In the genomic region with DNA sequence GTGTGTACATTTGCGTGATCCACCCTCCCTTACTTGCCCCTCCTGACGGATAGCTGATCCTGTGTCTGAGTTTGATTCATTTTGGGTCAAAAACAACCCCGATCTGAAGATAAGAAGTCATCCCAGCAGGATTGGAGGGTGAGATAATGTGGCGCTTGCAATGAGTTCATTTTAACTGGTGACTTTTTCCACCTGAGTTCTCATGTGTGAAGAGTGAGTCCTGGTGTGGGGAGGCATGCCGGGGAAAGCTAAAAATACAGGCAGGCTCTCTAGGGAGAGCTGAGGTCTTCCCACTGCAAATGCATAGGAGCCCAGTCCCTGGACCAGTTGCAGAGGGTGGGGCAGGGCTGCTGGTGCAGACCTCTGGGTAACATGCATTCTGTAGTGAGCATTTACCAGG, we compare ENCODE assay signal across 25 cellular contexts. TPM values are rescaled to one million over a fixed set of nuclear protein-coding genes. Genes with fewer than 3 reads are reported as not detected.
DNase-seq lines count a peak whose midpoint lies in the region; ATAC-seq and TF ChIP-seq lines count a peak whose summit lies in the region.
"Had no signal": no experiment of that assay in that cellular context is flagged by ENCODE, and none has a peak within 500 bp of the region (broad histone marks: within the 10 kb centered on the region; RNA-seq: fewer than 3 reads in every experiment).

No MANE protein-coding gene starts in this region.

- DNase-seq in GM23338 (ENCODE audit: low spot score): no peak
- peak; percentile 29 for DNase-seq in coronary artery (ENCODE audit: low spot score)
- DNase-seq in kidney tubule cell (ENCODE audit: low spot score): peak; percentile 61
- peak; percentile 47 to 69 for DNase-seq in thyroid gland
- no peak for DNase-seq in glutamatergic neuron
- no peak for DNase-seq in activated effector memory CD4-positive, alpha-beta T cell treated with Interleukin-2 at 50 U/mL for 16 hours
- DNase-seq: C1 segment of cervical spinal cord; Calu3; CD8-positive, alpha-beta T cell; DMS153; GOT3; Kasumi-1; NCI-H1694; NCI-H2227 treated with DMSO at 0.1 percent for 48 hours; NCI-H510A; PC-9; SIG-M5; SK-N-SH had no signal

- H3K36me3 ChIP-seq in GM23338 (ENCODE audit: insufficient read depth) (no peaks in the 10 kb centered on the region), thyroid gland (no peaks in the 10 kb centered on the region)

- H2AFZ ChIP-seq in GM23338: peak overlapping the region; percentile 59; the same call in 1 of the 2 replicates
- H2AFZ ChIP-seq: PC-9 had no signal

- H3K4me1 Mint-ChIP-seq in GM23338 (no peaks in the 10 kb centered on the region; the same call in 2 of the 3 replicates), glutamatergic neuron (ENCODE audit: low read depth, unreplicated experiment) (peaks cover 3% of the 10 kb centered on the region)
- H3K4me1 Mint-ChIP-seq: IgD-negative memory B cell had no signal

- H3F3A ChIP-seq in GM23338 (replicated peaks; ENCODE audit: low read depth): no peaks in the 10 kb centered on the region

- no peaks in the 10 kb centered on the region for H4K20me1 ChIP-seq in GM23338 (replicated peaks; ENCODE audit: insufficient read depth)

- H3K9me2 ChIP-seq in GM23338 (ENCODE audit: insufficient read depth): no peaks in the 10 kb centered on the region
- H3K9me2 ChIP-seq: SK-N-SH had no signal

- H3K27ac ChIP-seq in GM23338 (ENCODE audit: low read depth) (no peak overlapping the region), coronary artery (no peak overlapping the region), thyroid gland (peak overlapping the region; percentile 29 to 30 (median 29))
- H3K27ac ChIP-seq: PC-9, RWPE1 had no signal

- H3K27ac Mint-ChIP-seq in GM23338 (no peak overlapping the region), glutamatergic neuron (ENCODE audit: unreplicated experiment) (no peak overlapping the region)
- H3K27ac Mint-ChIP-seq: CD8-positive, alpha-beta T cell; IgD-negative memory B cell had no signal

- no peaks in the 10 kb centered on the region for H3K9me3 Mint-ChIP-seq in GM23338
- peaks cover 4% of the 10 kb centered on the region for H3K9me3 Mint-ChIP-seq in glutamatergic neuron (ENCODE audit: unreplicated experiment)
- H3K9me3 Mint-ChIP-seq: CD8-positive, alpha-beta T cell had no signal

- H3K27me3 ChIP-seq in GM23338 (ENCODE audit: insufficient read depth) (no peaks in the 10 kb centered on the region), thyroid gland (no peaks in the 10 kb centered on the region)

- TF ChIP-seq CTCF in GM23338 (conservative IDR thresholded peaks at IDR 0.05; ENCODE audit: low read depth in 2 of 2) (no peak), coronary artery (IDR thresholded peaks at IDR 0.05) (no peak), thyroid gland (IDR thresholded peaks at IDR 0.05) (no peak), glutamatergic neuron (IDR thresholded peaks at IDR 0.05; ENCODE audit: partially characterized antibody, unreplicated experiment) (no peak)

- intact Hi-C loops in thyroid gland (cut with DNase I): no loop called here

- H3K79me2 ChIP-seq in GM23338 (replicated peaks; ENCODE audit: insufficient read depth): no peaks in the 10 kb centered on the region

- no peaks in the 10 kb centered on the region for H3K4me1 ChIP-seq in GM23338 (ENCODE audit: insufficient read depth)
- H3K4me1 ChIP-seq in thyroid gland: peaks cover 7 to 21% of the 10 kb centered on the region in 2 donors

- 21 to 26% methylated on average over 5 of the region's 5 CpGs for WGBS in thyroid gland, 2 donors

- H3K4me2 ChIP-seq in GM23338: no peak overlapping the region
- H3K4me2 ChIP-seq: PC-9, SK-N-SH had no signal

- no peaks in the 10 kb centered on the region for H3K9me3 ChIP-seq in thyroid gland
- H3K9me3 ChIP-seq: SK-N-SH had no signal

- ATAC-seq in GM23338 (peak; percentile 37; the same call in 1 of the 3 replicates), HG02642 (IDR thresholded peaks at IDR 0.05; ENCODE audit: poor library complexity, unreplicated experiment) (no peak)
- ATAC-seq: CD8-positive, alpha-beta T cell; HCT116 had no signal

- H3K4me3 ChIP-seq in GM23338 (no peak overlapping the region), coronary artery (no peak overlapping the region), thyroid gland (replicated peaks in 1 of 3) (no peak overlapping the region)
- H3K4me3 ChIP-seq: PC-9 had no signal

- H3K27me3 Mint-ChIP-seq in GM23338 (ENCODE audit: insufficient read depth, low read depth, poor library complexity) (no peaks in the 10 kb centered on the region), glutamatergic neuron (ENCODE audit: unreplicated experiment) (no peaks in the 10 kb centered on the region)

- H3K36me3 Mint-ChIP-seq in GM23338 (ENCODE audit: low read depth) (no peaks in the 10 kb centered on the region), glutamatergic neuron (ENCODE audit: unreplicated experiment) (no peaks in the 10 kb centered on the region)
- H3K36me3 Mint-ChIP-seq: CD8-positive, alpha-beta T cell; IgD-negative memory B cell had no signal

- no peak overlapping the region for H3K4me3 Mint-ChIP-seq in GM23338
- H3K4me3 Mint-ChIP-seq in glutamatergic neuron (ENCODE audit: unreplicated experiment): no peak overlapping the region
- H3K4me3 Mint-ChIP-seq: CD8-positive, alpha-beta T cell; IgD-negative memory B cell had no signal

- no peak for TF ChIP-seq POLR2A in thyroid gland (IDR thresholded peaks at IDR 0.05)

TF ChIP-seq in GM23338, 12 proteins besides CTCF, POLR2A, EP300 and RAD21 (continues in another document):
- TF ChIP-seq JUNB (IDR thresholded peaks at IDR 0.05; ENCODE audit: unreplicated experiment) (no peak), POLR2AphosphoS5 (IDR thresholded peaks at IDR 0.05; ENCODE audit: low read depth) (no peak)
- TF ChIP-seq, protein P1, sequence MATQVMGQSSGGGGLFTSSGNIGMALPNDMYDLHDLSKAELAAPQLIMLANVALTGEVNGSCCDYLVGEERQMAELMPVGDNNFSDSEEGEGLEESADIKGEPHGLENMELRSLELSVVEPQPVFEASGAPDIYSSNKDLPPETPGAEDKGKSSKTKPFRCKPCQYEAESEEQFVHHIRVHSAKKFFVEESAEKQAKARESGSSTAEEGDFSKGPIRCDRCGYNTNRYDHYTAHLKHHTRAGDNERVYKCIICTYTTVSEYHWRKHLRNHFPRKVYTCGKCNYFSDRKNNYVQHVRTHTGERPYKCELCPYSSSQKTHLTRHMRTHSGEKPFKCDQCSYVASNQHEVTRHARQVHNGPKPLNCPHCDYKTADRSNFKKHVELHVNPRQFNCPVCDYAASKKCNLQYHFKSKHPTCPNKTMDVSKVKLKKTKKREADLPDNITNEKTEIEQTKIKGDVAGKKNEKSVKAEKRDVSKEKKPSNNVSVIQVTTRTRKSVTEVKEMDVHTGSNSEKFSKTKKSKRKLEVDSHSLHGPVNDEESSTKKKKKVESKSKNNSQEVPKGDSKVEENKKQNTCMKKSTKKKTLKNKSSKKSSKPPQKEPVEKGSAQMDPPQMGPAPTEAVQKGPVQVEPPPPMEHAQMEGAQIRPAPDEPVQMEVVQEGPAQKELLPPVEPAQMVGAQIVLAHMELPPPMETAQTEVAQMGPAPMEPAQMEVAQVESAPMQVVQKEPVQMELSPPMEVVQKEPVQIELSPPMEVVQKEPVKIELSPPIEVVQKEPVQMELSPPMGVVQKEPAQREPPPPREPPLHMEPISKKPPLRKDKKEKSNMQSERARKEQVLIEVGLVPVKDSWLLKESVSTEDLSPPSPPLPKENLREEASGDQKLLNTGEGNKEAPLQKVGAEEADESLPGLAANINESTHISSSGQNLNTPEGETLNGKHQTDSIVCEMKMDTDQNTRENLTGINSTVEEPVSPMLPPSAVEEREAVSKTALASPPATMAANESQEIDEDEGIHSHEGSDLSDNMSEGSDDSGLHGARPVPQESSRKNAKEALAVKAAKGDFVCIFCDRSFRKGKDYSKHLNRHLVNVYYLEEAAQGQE (IDR thresholded peaks at IDR 0.05; ENCODE audit: unreplicated experiment): no peak
- TF ChIP-seq, protein P2, sequence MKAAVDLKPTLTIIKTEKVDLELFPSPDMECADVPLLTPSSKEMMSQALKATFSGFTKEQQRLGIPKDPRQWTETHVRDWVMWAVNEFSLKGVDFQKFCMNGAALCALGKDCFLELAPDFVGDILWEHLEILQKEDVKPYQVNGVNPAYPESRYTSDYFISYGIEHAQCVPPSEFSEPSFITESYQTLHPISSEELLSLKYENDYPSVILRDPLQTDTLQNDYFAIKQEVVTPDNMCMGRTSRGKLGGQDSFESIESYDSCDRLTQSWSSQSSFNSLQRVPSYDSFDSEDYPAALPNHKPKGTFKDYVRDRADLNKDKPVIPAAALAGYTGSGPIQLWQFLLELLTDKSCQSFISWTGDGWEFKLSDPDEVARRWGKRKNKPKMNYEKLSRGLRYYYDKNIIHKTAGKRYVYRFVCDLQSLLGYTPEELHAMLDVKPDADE (IDR thresholded peaks at IDR 0.05): no peak

RNA-seq across cellular contexts. Expression of a gene that starts 35.7 kb away (rescaled TPM):
- not detected in 2 replicates for total RNA-seq in GM23338 (2014; rRNA removed; shearing (Covaris generic))
- polyA plus RNA-seq in GM23338 (2016; fragmentation: Nextera tagmentation; extraction: Ambion mirVana): not detected in 2 replicates
- total RNA-seq in thyroid gland (not detected), glutamatergic neuron (ENCODE audit: unreplicated experiment) (not detected)
- total RNA-seq: A673; Calu3; CD8-positive, alpha-beta T cell; G401; MCF 10A had no signal
- polyA plus RNA-seq: IgD-negative memory B cell, SK-N-SH had no signal

Comparison
In these comparisons a context has a peak if more than half of its experiments do, and no peak if none do; other contexts are left out.
1. DNase-seq: peak in coronary artery (single experiment), kidney tubule cell (single experiment) and thyroid gland (2 of 2); none in GM23338 (single experiment), glutamatergic neuron (single experiment) and activated effector memory CD4-positive, alpha-beta T cell treated with Interleukin-2 at 50 U/mL for 16 hours (single experiment).
2. H3K27ac ChIP-seq: peak in thyroid gland (3 of 3); none in GM23338 (single experiment) and coronary artery (0 of 2).